27 cellular contexts compared by ENCODE assay signal in genomic region chrX:49064735-49065134, GRCh38.
"Had no signal": no experiment of that assay in that cellular context is flagged by ENCODE, and none has a peak within 500 bp of the region (broad histone marks: within the 10 kb centered on the region; RNA-seq: fewer than 3 reads in every experiment).

No MANE protein-coding gene starts in this region.

- H3K27ac Mint-ChIP-seq: activated B cell treated with CpG ODN at 0.5 μM for 24 hours; activated CD4-positive, alpha-beta memory T cell treated with anti-CD3 and anti-CD28 coated beads, Interleukin-2, amount 10 ng/mL, durations not matched to agents 7 days and 5 days; activated CD4-positive, alpha-beta T cell treated with anti-CD3 and anti-CD28 coated beads for 36 hours; activated CD4-positive, alpha-beta T cell treated with anti-CD3 and anti-CD28 coated beads, Interleukin-2, amount 10 ng/mL, durations not matched to agents 24 days and 14 days; activated naive CD8-positive, alpha-beta T cell treated with anti-CD3 and anti-CD28 coated beads, Interleukin-2, amount 10 ng/mL, durations not matched to agents 7 days and 5 days; activated T-helper 17 cell treated with anti-CD3 and anti-CD28 coated beads, Interleukin-2, amount 50 U/mL, for 72 hours; T-helper 17 cell; T-helper 2 cell treated with Interferon-gamma antibody and Interleukin-4, amounts not matched to agents 5 μg/mL and 100 μg/mL, for 36 hours had no signal

- H3K4me3 ChIP-seq: esophagus squamous epithelium, gastroesophageal sphincter had no signal

- H3K9me3 ChIP-seq: esophagus squamous epithelium, gastroesophageal sphincter had no signal

- H3K27me3 ChIP-seq: brain microvascular endothelial cell, esophagus squamous epithelium, gastroesophageal sphincter had no signal

- H3K27me3 Mint-ChIP-seq: activated B cell treated with CpG ODN at 0.5 μM for 24 hours; activated CD4-positive, alpha-beta memory T cell treated with anti-CD3 and anti-CD28 coated beads, Interleukin-2, amount 10 ng/mL, durations not matched to agents 7 days and 5 days; activated CD4-positive, alpha-beta T cell treated with anti-CD3 and anti-CD28 coated beads for 36 hours; activated CD4-positive, alpha-beta T cell treated with anti-CD3 and anti-CD28 coated beads, Interleukin-2, amount 10 ng/mL, durations not matched to agents 24 days and 14 days; activated naive CD4-positive, alpha-beta T cell treated with anti-CD3 and anti-CD28 coated beads, Interleukin-2, amount 50 U/mL, for 24 hours; activated naive CD8-positive, alpha-beta T cell treated with anti-CD3 and anti-CD28 coated beads, Interleukin-2, amount 10 ng/mL, durations not matched to agents 7 days and 5 days; activated T-helper 17 cell treated with anti-CD3 and anti-CD28 coated beads, Interleukin-2, amount 50 U/mL, for 72 hours; central memory CD8-positive, alpha-beta T cell; effector memory CD8-positive, alpha-beta T cell; T-helper 17 cell had no signal

- H3K36me3 ChIP-seq: brain microvascular endothelial cell, WERI-Rb-1 had no signal

- H3K4me3 Mint-ChIP-seq: activated B cell treated with CpG ODN at 0.5 μM for 24 hours; activated CD4-positive, alpha-beta memory T cell treated with anti-CD3 and anti-CD28 coated beads, Interleukin-2, amount 10 ng/mL, durations not matched to agents 7 days and 5 days; activated CD4-positive, alpha-beta T cell treated with anti-CD3 and anti-CD28 coated beads for 36 hours; activated CD4-positive, alpha-beta T cell treated with anti-CD3 and anti-CD28 coated beads, Interleukin-2, amount 10 ng/mL, durations not matched to agents 24 days and 14 days; activated naive CD4-positive, alpha-beta T cell treated with anti-CD3 and anti-CD28 coated beads, Interleukin-2, amount 50 U/mL, for 24 hours; activated naive CD8-positive, alpha-beta T cell treated with anti-CD3 and anti-CD28 coated beads, Interleukin-2, amount 10 ng/mL, durations not matched to agents 7 days and 5 days; activated T-cell treated with anti-CD3 and anti-CD28 coated beads, Interleukin-2, amount 50 U/mL, for 4 hours; activated T-helper 17 cell treated with anti-CD3 and anti-CD28 coated beads, Interleukin-2, amount 50 U/mL, for 72 hours; central memory CD8-positive, alpha-beta T cell; effector memory CD8-positive, alpha-beta T cell; T-helper 17 cell; T-helper 2 cell treated with Interferon-gamma antibody and Interleukin-4, amounts not matched to agents 5 μg/mL and 100 μg/mL, for 36 hours had no signal

- H3K9me3 Mint-ChIP-seq: activated B cell treated with CpG ODN at 0.5 μM for 24 hours; activated CD4-positive, alpha-beta memory T cell treated with anti-CD3 and anti-CD28 coated beads, Interleukin-2, amount 10 ng/mL, durations not matched to agents 7 days and 5 days; activated CD4-positive, alpha-beta T cell treated with anti-CD3 and anti-CD28 coated beads, Interleukin-2, amount 10 ng/mL, durations not matched to agents 24 days and 14 days; activated naive CD4-positive, alpha-beta T cell treated with anti-CD3 and anti-CD28 coated beads, Interleukin-2, amount 50 U/mL, for 24 hours; activated naive CD8-positive, alpha-beta T cell treated with anti-CD3 and anti-CD28 coated beads, Interleukin-2, amount 10 ng/mL, durations not matched to agents 7 days and 5 days; activated T-cell treated with anti-CD3 and anti-CD28 coated beads, Interleukin-2, amount 50 U/mL, for 4 hours; activated T-helper 17 cell treated with anti-CD3 and anti-CD28 coated beads, Interleukin-2, amount 50 U/mL, for 72 hours; central memory CD8-positive, alpha-beta T cell; effector memory CD8-positive, alpha-beta T cell; T-helper 2 cell treated with Interferon-gamma antibody and Interleukin-4, amounts not matched to agents 5 μg/mL and 100 μg/mL, for 36 hours had no signal

- H3K27ac ChIP-seq: brain microvascular endothelial cell, epithelial cell of prostate, esophagus squamous epithelium, gastroesophageal sphincter, WERI-Rb-1 had no signal

- H3K4me1 ChIP-seq: gastroesophageal sphincter had no signal

- DNase-seq: activated B cell treated with CpG ODN at 0.5 μM for 24 hours; activated CD4-positive, alpha-beta memory T cell treated with anti-CD3 and anti-CD28 coated beads, Interleukin-2, amount 10 ng/mL, durations not matched to agents 7 days and 5 days; activated CD4-positive, alpha-beta T cell treated with anti-CD3 and anti-CD28 coated beads for 36 hours; activated CD4-positive, alpha-beta T cell treated with anti-CD3 and anti-CD28 coated beads, Interleukin-2, amount 10 ng/mL, durations not matched to agents 24 days and 14 days; activated CD4-positive, alpha-beta T cell treated with anti-CD3 and anti-CD28 coated beads, Interleukin-2, amount 50 U/mL, for 4 hours; activated effector memory CD4-positive, alpha-beta T cell treated with Interleukin-2 at 50 U/mL for 16 hours; activated gamma-delta T cell treated with Interleukin-2 at 50 U/mL for 16 hours; activated naive CD4-positive, alpha-beta T cell treated with Interleukin-2 at 50 U/mL for 16 hours; activated naive CD8-positive, alpha-beta T cell treated with anti-CD3 and anti-CD28 coated beads, Interleukin-2, amount 10 ng/mL, durations not matched to agents 7 days and 5 days; activated T-cell treated with anti-CD3 and anti-CD28 coated beads, Interleukin-2, amount 50 U/mL, for 4 hours; brain microvascular endothelial cell; cortex of kidney; dermis blood vessel endothelial cell; effector CD4-positive, alpha-beta T cell; effector memory CD8-positive, alpha-beta T cell; esophagus squamous epithelium; foreskin melanocyte; T-helper 1 cell; T-helper 17 cell; T1000; WERI-Rb-1 had no signal

- H3K4me1 Mint-ChIP-seq: activated B cell treated with CpG ODN at 0.5 μM for 24 hours; activated CD4-positive, alpha-beta memory T cell treated with anti-CD3 and anti-CD28 coated beads, Interleukin-2, amount 10 ng/mL, durations not matched to agents 7 days and 5 days; activated CD4-positive, alpha-beta T cell treated with anti-CD3 and anti-CD28 coated beads for 36 hours; activated CD4-positive, alpha-beta T cell treated with anti-CD3 and anti-CD28 coated beads, Interleukin-2, amount 10 ng/mL, durations not matched to agents 24 days and 14 days; activated naive CD4-positive, alpha-beta T cell treated with anti-CD3 and anti-CD28 coated beads, Interleukin-2, amount 50 U/mL, for 24 hours; activated naive CD8-positive, alpha-beta T cell treated with anti-CD3 and anti-CD28 coated beads, Interleukin-2, amount 10 ng/mL, durations not matched to agents 7 days and 5 days; activated T-helper 17 cell treated with anti-CD3 and anti-CD28 coated beads, Interleukin-2, amount 50 U/mL, for 72 hours; central memory CD8-positive, alpha-beta T cell; T-helper 17 cell had no signal

- H3K36me3 Mint-ChIP-seq: activated naive CD4-positive, alpha-beta T cell treated with anti-CD3 and anti-CD28 coated beads, Interleukin-2, amount 50 U/mL, for 24 hours; activated naive CD8-positive, alpha-beta T cell treated with anti-CD3 and anti-CD28 coated beads, Interleukin-2, amount 10 ng/mL, durations not matched to agents 7 days and 5 days had no signal
